1 cellular context compared by ENCODE assay signal in genomic region chr6:11211235-11211634, GRCh38.
TF ChIP-seq lines count a peak whose summit lies in the region.

No MANE protein-coding gene starts in this region.

TF ChIP-seq in A549, 52 proteins besides CTCF, POLR2A, EP300 and RAD21 (continued from another document):
- TF ChIP-seq HES2 (IDR thresholded peaks at IDR 0.05) (no peak), FOXS1 (CRISPR knock-in tag; IDR thresholded peaks at IDR 0.05) (no peak), MAX (IDR thresholded peaks at IDR 0.05) (no peak), PBX3 (IDR thresholded peaks at IDR 0.05) (no peak), CEBPB (IDR thresholded peaks at IDR 0.05) (no peak), MAFK (IDR thresholded peaks at IDR 0.05; ENCODE audit: partially characterized antibody) (no peak), SMC3 (IDR thresholded peaks at IDR 0.05) (no peak), ZSCAN20 (CRISPR knock-in tag; IDR thresholded peaks at IDR 0.05) (no peak), CBX8 (IDR thresholded peaks at IDR 0.05) (no peak), NFE2L2 (conservative IDR thresholded peaks at IDR 0.05; ENCODE audit: low read length) (no peak), CHD2 (IDR thresholded peaks at IDR 0.05; ENCODE audit: low read length, partially characterized antibody) (no peak), BCL3 (IDR thresholded peaks at IDR 0.05) (no peak), NR3C1 (IDR thresholded peaks at IDR 0.05) (no peak)
